ENCODE assay signal across 5 cellular contexts in genomic region chr1:235617140-235617539, GRCh38. TPM values are rescaled to one million over a fixed set of nuclear protein-coding genes. Genes with fewer than 3 reads are reported as not detected.
"Had no signal": no experiment of that assay in that cellular context is flagged by ENCODE, and none has a peak within 500 bp of the region (broad histone marks: within the 10 kb centered on the region; RNA-seq: fewer than 3 reads in every experiment).

No MANE protein-coding gene starts in this region.

- H3K27ac ChIP-seq: HL-60 had no signal

- DNase-seq: KBM-7 had no signal

- H3K9me3 Mint-ChIP-seq: IgD-negative memory B cell had no signal

- H3K4me1 Mint-ChIP-seq: IgD-negative memory B cell had no signal

- H3K4me3 ChIP-seq: K562 had no signal

- H3K27ac Mint-ChIP-seq: IgD-negative memory B cell had no signal

- ATAC-seq: HepG2, K562 had no signal

- H3K4me3 Mint-ChIP-seq: IgD-negative memory B cell had no signal

RNA-seq across cellular contexts. Expression of gene GNG4, which starts 32.4 kb away (rescaled TPM):
- polyA plus RNA-seq: IgD-negative memory B cell had no signal
